8 cellular contexts compared by ENCODE assay signal in the genomic region with DNA sequence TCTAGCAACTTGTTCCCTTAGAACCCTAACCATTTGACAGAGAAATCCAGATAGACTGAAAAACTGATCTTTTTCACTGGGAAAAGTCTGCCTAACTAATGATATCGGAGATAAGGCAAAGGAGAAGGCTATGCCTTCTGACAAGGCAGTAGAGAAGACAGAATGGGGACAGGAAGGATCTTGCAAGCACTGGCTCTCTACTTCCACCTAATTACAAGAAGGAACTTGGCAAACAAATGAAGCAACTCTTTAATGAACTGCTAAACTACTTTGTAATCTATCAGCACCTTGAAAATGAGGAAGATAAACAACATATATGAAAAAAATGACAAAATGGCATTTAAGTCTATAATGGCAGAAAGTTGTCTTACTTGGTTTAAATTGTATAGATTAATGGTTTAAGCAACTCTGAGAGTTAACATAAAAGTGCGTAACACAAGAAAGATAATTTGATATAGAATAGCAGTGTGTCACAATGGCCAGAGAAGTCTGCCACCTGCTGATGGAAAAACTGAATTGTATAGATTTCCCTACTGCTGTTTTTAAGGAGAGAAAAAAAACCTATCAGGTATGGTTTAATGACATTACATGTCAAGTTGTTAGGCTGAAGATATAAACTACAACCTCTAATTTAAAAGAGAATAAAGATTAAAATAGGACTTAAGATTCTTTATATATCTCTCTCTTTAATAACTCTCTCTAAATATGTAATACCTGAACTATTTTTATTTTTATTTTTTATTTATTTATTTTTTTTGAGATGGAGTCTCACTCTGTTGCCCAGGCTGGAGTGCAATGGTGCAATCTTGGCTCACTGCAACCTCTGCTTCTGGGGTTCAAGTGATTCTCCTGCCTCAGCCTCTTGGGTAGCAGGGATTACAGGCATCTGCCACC. TPM values are rescaled to one million over a fixed set of nuclear protein-coding genes. Genes with fewer than 3 reads are reported as not detected.
DNase-seq lines count a peak whose midpoint lies in the region; ATAC-seq and TF ChIP-seq lines count a peak whose summit lies in the region.

No MANE protein-coding gene starts in this region.

- no peak overlapping the region for H3K9ac ChIP-seq in endodermal cell (ENCODE audit: extremely low read depth, low read length, poor library complexity, severe bottlenecking)

- no peak overlapping the region for H3K27ac Mint-ChIP-seq in endodermal cell

- DNase-seq in D341Med (ENCODE audit: low spot score) = peak; percentile 45
- peak; percentile 82 for DNase-seq in SIG-M5 treated with dmso at 0.1 percent for 504 hours (lab: John Stamatoyannopoulos, UW; ENCODE audit: unreplicated experiment)
- no peak for DNase-seq in endodermal cell
- DNase-seq in mucosa of gallbladder (ENCODE audit: low spot score) = peak; percentile 52
- DNase-seq in retina = no peak
- DNase-seq in stimulated activated CD4-positive, alpha-beta T cell treated with anti-CD3 and anti-CD28 coated beads, Interleukin-1b, Interleukin-23, amount 100 ng/mL, for 48 hours = no peak

- H3K9me3 ChIP-seq in endodermal cell (ENCODE audit: control insufficient read depth, low read length) = no peaks in the 10 kb centered on the region

- H3K4me3 Mint-ChIP-seq in endodermal cell = no peak overlapping the region

- H3K9me3 Mint-ChIP-seq in endodermal cell = no peaks in the 10 kb centered on the region

- peaks cover 14% of the 10 kb centered on the region for H3K4me1 Mint-ChIP-seq in endodermal cell

- ATAC-seq in GM19452 (IDR thresholded peaks at IDR 0.05; ENCODE audit: unreplicated experiment) = peak; percentile 55

- H3K27ac ChIP-seq in endodermal cell (ENCODE audit: low read depth, low read length) = no peak overlapping the region

- 0 to 48% methylated on average over 1 to 2 of the region's 2 CpGs for WGBS in endodermal cell (ENCODE audit: insufficient coverage in 1 of 2, insufficient read length in 1 of 2), 2 experiments

- peak overlapping the region; percentile 1 for H3K4me3 ChIP-seq in endodermal cell (ENCODE audit: low read length)

- H3K36me3 Mint-ChIP-seq in endodermal cell (ENCODE audit: low read depth) = peaks cover 3% of the 10 kb centered on the region

- peaks cover 4% of the 10 kb centered on the region for H3K4me1 ChIP-seq in endodermal cell (ENCODE audit: control insufficient read depth, insufficient read depth, low read length)

- H3K27me3 ChIP-seq in endodermal cell (ENCODE audit: control insufficient read depth, insufficient read depth, low read length, poor library complexity, severe bottlenecking) = no peaks in the 10 kb centered on the region

- H3K36me3 ChIP-seq in endodermal cell (ENCODE audit: control insufficient read depth, insufficient read depth, low read length) = no peaks in the 10 kb centered on the region

- TF ChIP-seq CTCF in LNCAP (IDR thresholded peaks at IDR 0.05) (peak; percentile 77), endodermal cell (conservative IDR thresholded peaks at IDR 0.05) (peak; percentile 84)

- no peaks in the 10 kb centered on the region for H3K27me3 Mint-ChIP-seq in endodermal cell (ENCODE audit: insufficient read depth)

RNA-seq across cellular contexts. Expression of gene NT5C3A, which starts 11.9 kb away (rescaled TPM):
- 10 to 100 TPM; 17.5 to 22.1 TPM for total RNA-seq in endodermal cell
- 29.1 TPM for polyA plus RNA-seq in endodermal cell (2013, experiment 1 of 2)
- 26.7 TPM for polyA plus RNA-seq in endodermal cell (2013, experiment 2 of 2)
- 45.6 TPM for total RNA-seq in mucosa of gallbladder

RNA-seq across cellular contexts. Expression of gene RP9, which starts 58.5 kb away (rescaled TPM):
- total RNA-seq in endodermal cell (10 to 100 TPM; 15.0 to 18.0 TPM), mucosa of gallbladder (9.2 TPM)
- 21.7 TPM for polyA plus RNA-seq in endodermal cell (2013, experiment 1 of 2)
- 26.9 TPM for polyA plus RNA-seq in endodermal cell (2013, experiment 2 of 2)

Comparison
In these comparisons a context has a peak if more than half of its experiments do, and no peak if none do; other contexts are left out.
1. DNase-seq: peak in D341Med (single experiment), SIG-M5 treated with dmso at 0.1 percent for 504 hours (single experiment) and mucosa of gallbladder (single experiment); none in endodermal cell (single experiment), retina (single experiment) and stimulated activated CD4-positive, alpha-beta T cell treated with anti-CD3 and anti-CD28 coated beads, Interleukin-1b, Interleukin-23, amount 100 ng/mL, for 48 hours (single experiment).